ENCODE assay signal across 24 cellular contexts in genomic region chr11:57200937-57201336, GRCh38. TPM values are rescaled to one million over a fixed set of nuclear protein-coding genes. Genes with fewer than 3 reads are reported as not detected.
A peak's percentile ranks its signal among the peaks of the same experiment; 100 is the strongest.
DNase-seq lines count a peak whose midpoint lies in the region; ATAC-seq and TF ChIP-seq lines count a peak whose summit lies in the region.
"Had no signal": no experiment of that assay in that cellular context is flagged by ENCODE, and none has a peak within 500 bp of the region (broad histone marks: within the 10 kb centered on the region; RNA-seq: fewer than 3 reads in every experiment).

No MANE protein-coding gene starts in this region.

- no peak overlapping the region for H3K4ac ChIP-seq in H9 (ENCODE audit: low read depth, low read length)

- no peak overlapping the region for H2AK5ac ChIP-seq in H9 (ENCODE audit: insufficient read length, low read length)

- no peak for TF ChIP-seq POLR2A in right lobe of liver (IDR thresholded peaks at IDR 0.05)

- TF ChIP-seq CTCF in H9 (conservative IDR thresholded peaks at IDR 0.05) (no peak), heart right ventricle (IDR thresholded peaks at IDR 0.05) (no peak), right lobe of liver (IDR thresholded peaks at IDR 0.05) (no peak)

- DNase-seq in H9 (no peak), heart right ventricle (peak; percentile 70 to 71), right lobe of liver (no peak), NCI-H1048 (lab: John Stamatoyannopoulos, UW) (no peak), HuH-7 (ENCODE audit: low spot score) (no peak), middle frontal gyrus (ENCODE audit: extremely low spot score, low spot score) (no peak)
- no peak for DNase-seq in stimulated activated CD4-positive, alpha-beta T cell treated with anti-CD3 and anti-CD28 coated beads, Interleukin-15, amount 100 ng/mL, for 24 hours
- DNase-seq: AML-193, HCEC 1CT, IMR-90, NCI-H1105, NCI-H146, NCI-H2081 treated with DMSO at 0.1 percent for 48 hours, NCI-H446 treated with DMSO at 0.1 percent for 48 hours, NCI-H526 treated with DMSO at 0.1 percent for 48 hours, SHP77 had no signal

- H3T11ph ChIP-seq in H9 (ENCODE audit: low read length), result no peak overlapping the region

- no peak overlapping the region for H3K56ac ChIP-seq in H9 (ENCODE audit: insufficient read length, low read depth, low read length)

- no peaks in the 10 kb centered on the region; a peak in 1 of 5 replicates for H3K9me3 Mint-ChIP-seq in H9

- H2BK12ac ChIP-seq in H9 (ENCODE audit: insufficient read length, low read depth, low read length), result no peak overlapping the region

- H4K5ac ChIP-seq in H9 (ENCODE audit: insufficient read length, low read depth, low read length), result no peak overlapping the region

- no peak overlapping the region for H4K91ac ChIP-seq in H9 (ENCODE audit: insufficient read length, low read depth, low read length)

- H3K27me3 ChIP-seq in H9 (ENCODE audit: insufficient read depth, low read length) (no peaks in the 10 kb centered on the region; the same call in 1 of the 2 replicates), heart right ventricle (no peaks in the 10 kb centered on the region), right lobe of liver (no peaks in the 10 kb centered on the region), skeletal muscle tissue (ENCODE audit: control insufficient read depth in 3 of 3, insufficient read depth in 3 of 3, low read length in 3 of 3) (peaks cover 4 to 8% (median 5%) of the 10 kb centered on the region in 3 donors)

- H3K36me3 ChIP-seq in heart right ventricle, result no peaks in the 10 kb centered on the region
- no peaks in the 10 kb centered on the region for H3K36me3 ChIP-seq in right lobe of liver
- H3K36me3 ChIP-seq in skeletal muscle tissue (ENCODE audit: control insufficient read depth in 3 of 3, insufficient read depth in 3 of 3, low read length in 3 of 3), result no peaks in the 10 kb centered on the region

- ATAC-seq in heart right ventricle (peak in 7 of 8 donors; percentile 19 to 46 (median 35)), right lobe of liver (peak in 3 of 4 donors; percentile 18 to 40 (median 32))
- ATAC-seq: GM23338 had no signal

- H3K27me3 Mint-ChIP-seq in H9 (ENCODE audit: low read depth), result no peaks in the 10 kb centered on the region

- H3K4me1 Mint-ChIP-seq in H9, result peaks cover 21 to 24% of the 10 kb centered on the region in 2 experiments

- H3K4me2 ChIP-seq in H9 (ENCODE audit: insufficient read depth, insufficient read length, low read length), result no peak overlapping the region
- H3K4me2 ChIP-seq: GM23338, KMS-11 had no signal

- no peak overlapping the region for H3K18ac ChIP-seq in H9 (ENCODE audit: insufficient read length, low read depth, low read length)

- no peaks in the 10 kb centered on the region for H3K9me3 ChIP-seq in H9 (ENCODE audit: control insufficient read depth, low read depth, low read length)
- H3K9me3 ChIP-seq in heart right ventricle, result no peaks in the 10 kb centered on the region
- H3K9me3 ChIP-seq in right lobe of liver, result no peaks in the 10 kb centered on the region
- H3K9me3 ChIP-seq in skeletal muscle tissue (ENCODE audit: control insufficient read depth in 3 of 3, low read length in 3 of 3), result no peaks in the 10 kb centered on the region

- intact Hi-C loops in heart right ventricle (cut with DNase I), result loop anchor here in 5 of 10 donors (5.0 kb wide), 3 partner anchors 36 to 46 kb away; partner anchors contain the start of gene APLNR (in 1 of the 5)
- intact Hi-C loops in right lobe of liver (cut with DNase I), result no loop called here

- no peak overlapping the region for H3K4me3 Mint-ChIP-seq in H9
- H3K4me3 Mint-ChIP-seq: GM23338 had no signal

- H2BK15ac ChIP-seq in H9 (ENCODE audit: low read depth, low read length), result no peak overlapping the region

- H3K36me3 Mint-ChIP-seq in H9 (ENCODE audit: insufficient read depth in 1 of 3, low read depth in 3 of 3), result peaks cover 0 to 2% (median 0%) of the 10 kb centered on the region in 3 experiments; a peak in 1 of 7 replicates

- no peak overlapping the region for H4K8ac ChIP-seq in H9 (replicated peaks; ENCODE audit: insufficient read length, low read depth, low read length)

- H3K27ac ChIP-seq in H9 (ENCODE audit: insufficient read length, low read depth, low read length), result no peak overlapping the region
- peak overlapping the region; percentile 3 to 83 (median 64) for H3K27ac ChIP-seq in heart right ventricle
- H3K27ac ChIP-seq in right lobe of liver, result peak overlapping the region in 1 of 3 donors; percentile 18
- H3K27ac ChIP-seq in skeletal muscle tissue (ENCODE audit: low read depth, low read length), result peak overlapping the region; percentile 36
- H3K27ac ChIP-seq: C4-2B, KMS-11 had no signal

- H3K4me3 ChIP-seq in heart right ventricle (no peak overlapping the region), right lobe of liver (no peak overlapping the region), skeletal muscle tissue (ENCODE audit: low read length in 3 of 3) (no peak overlapping the region)
- H3K4me3 ChIP-seq: GM23338 had no signal

- peaks cover 8% of the 10 kb centered on the region; the same call in 1 of the 2 replicates for H3K4me1 ChIP-seq in H9 (ENCODE audit: insufficient read depth, low read length)
- H3K4me1 ChIP-seq in heart right ventricle, result peaks cover 24 to 93% (median 64%) of the 10 kb centered on the region in 9 donors
- H3K4me1 ChIP-seq in right lobe of liver, result no peaks in the 10 kb centered on the region
- H3K4me1 ChIP-seq in skeletal muscle tissue (ENCODE audit: control insufficient read depth in 3 of 3, insufficient read depth in 3 of 3, low read length in 3 of 3), result peaks cover 25 to 36% (median 35%) of the 10 kb centered on the region in 3 donors

- H4K20me1 ChIP-seq in H9 (ENCODE audit: control insufficient read depth, insufficient read depth, insufficient read length), result no peaks in the 10 kb centered on the region

- H2BK5ac ChIP-seq in H9 (ENCODE audit: insufficient read length, low read length), result no peak overlapping the region

- no peak overlapping the region for H2BK20ac ChIP-seq in H9 (ENCODE audit: low read depth, low read length, poor library complexity, severe bottlenecking)

- H3K23me2 ChIP-seq in H9 (ENCODE audit: insufficient read length, low read depth, low read length, poor library complexity, severe bottlenecking), result no peaks in the 10 kb centered on the region

- WGBS in H9 (ENCODE audit: extremely low coverage, insufficient read length, low lambda C conversion rate), result no CpG with 5 or more reads among the region's 7 CpGs
- 37 to 50% methylated on average over 7 of the region's 7 CpGs for WGBS in heart right ventricle, 2 donors
- WGBS in right lobe of liver (ENCODE audit: insufficient coverage, low coverage, low lambda C conversion rate, missing lambda C conversion rate), result 28% methylated on average over 6 of the region's 7 CpGs

- H2BK120ac ChIP-seq in H9 (ENCODE audit: low read depth, low read length, poor library complexity, severe bottlenecking), result no peak overlapping the region

- no peak overlapping the region for H3K27ac Mint-ChIP-seq in H9
- H3K27ac Mint-ChIP-seq: GM23338 had no signal

- no peaks in the 10 kb centered on the region for H3K79me2 ChIP-seq in H9 (ENCODE audit: insufficient read depth, low read length)

- no peak overlapping the region for H3K23ac ChIP-seq in H9 (ENCODE audit: insufficient read length, low read depth, low read length)

- H2AFZ ChIP-seq in H9 (ENCODE audit: low read length), result no peak overlapping the region
- H2AFZ ChIP-seq: GM23338 had no signal

- 0 out of 2 replicates have a peak overlapping the region, but pooled peaks have one; percentile 22 for H3K14ac ChIP-seq in H9 (ENCODE audit: insufficient read depth, low read length)

- no peak overlapping the region for H3K9ac ChIP-seq in H9 (ENCODE audit: extremely low read depth, insufficient read length, low read length)
- no peak overlapping the region for H3K9ac ChIP-seq in skeletal muscle tissue (ENCODE audit: low read depth in 1 of 3, low read length in 3 of 3)
- H3K9ac ChIP-seq: KMS-11 had no signal

- no peaks in the 10 kb centered on the region for H3K79me1 ChIP-seq in H9 (ENCODE audit: insufficient read depth, low read depth, low read length, poor library complexity, severe bottlenecking)

RNA-seq across cellular contexts. Expression of gene LRRC55, which starts 19.2 kb away (rescaled TPM):
- total RNA-seq in H9 (2021) (0.90 and 1.0 TPM in 2 replicates), heart right ventricle (under 1 TPM in 9 of 10 donors, not detected in 1; 0.05 to 0.53 (median 0.29) TPM), right lobe of liver (under 1 TPM in 5 of 6 experiments, not detected in 1; 0.06 to 0.71 (median 0.13) TPM), skeletal muscle tissue (under 0.01 TPM)
- under 1 TPM; 0.04 to 0.07 TPM for polyA plus RNA-seq in heart right ventricle
- total RNA-seq: A172, HT1080, IMR-90 had no signal
- polyA plus RNA-seq: AG04450, IMR-90 had no signal

RNA-seq across cellular contexts. Expression of gene APLNR, which starts 36.1 kb away (rescaled TPM):
- total RNA-seq in H9 (2021), result 0.37 and 0.39 TPM in 2 replicates
- total RNA-seq in heart right ventricle, result 10 to 100 TPM in 7 of 10 donors, 1 to 10 TPM in 3; 7.5 to 39.3 (median 13.9) TPM
- polyA plus RNA-seq in heart right ventricle, result 1 to 10 TPM; 2.0 to 7.2 TPM
- total RNA-seq in right lobe of liver, result 1 to 10 TPM; 1.1 to 3.6 (median 2.1) TPM
- 74.6 TPM for total RNA-seq in skeletal muscle tissue
- total RNA-seq: Daoy, HT1080, IMR-90 had no signal
- polyA plus RNA-seq: AG04450, GM23338, IMR-90 had no signal

Comparison
In these comparisons a context has a peak if more than half of its experiments do, and no peak if none do; other contexts are left out.
1. DNase-seq: peak in heart right ventricle (2 of 2); none in H9 (single experiment), right lobe of liver (0 of 3), NCI-H1048 (single experiment), HuH-7 (single experiment), middle frontal gyrus (single experiment) and stimulated activated CD4-positive, alpha-beta T cell treated with anti-CD3 and anti-CD28 coated beads, Interleukin-15, amount 100 ng/mL, for 24 hours (single experiment).